In the genomic region with DNA sequence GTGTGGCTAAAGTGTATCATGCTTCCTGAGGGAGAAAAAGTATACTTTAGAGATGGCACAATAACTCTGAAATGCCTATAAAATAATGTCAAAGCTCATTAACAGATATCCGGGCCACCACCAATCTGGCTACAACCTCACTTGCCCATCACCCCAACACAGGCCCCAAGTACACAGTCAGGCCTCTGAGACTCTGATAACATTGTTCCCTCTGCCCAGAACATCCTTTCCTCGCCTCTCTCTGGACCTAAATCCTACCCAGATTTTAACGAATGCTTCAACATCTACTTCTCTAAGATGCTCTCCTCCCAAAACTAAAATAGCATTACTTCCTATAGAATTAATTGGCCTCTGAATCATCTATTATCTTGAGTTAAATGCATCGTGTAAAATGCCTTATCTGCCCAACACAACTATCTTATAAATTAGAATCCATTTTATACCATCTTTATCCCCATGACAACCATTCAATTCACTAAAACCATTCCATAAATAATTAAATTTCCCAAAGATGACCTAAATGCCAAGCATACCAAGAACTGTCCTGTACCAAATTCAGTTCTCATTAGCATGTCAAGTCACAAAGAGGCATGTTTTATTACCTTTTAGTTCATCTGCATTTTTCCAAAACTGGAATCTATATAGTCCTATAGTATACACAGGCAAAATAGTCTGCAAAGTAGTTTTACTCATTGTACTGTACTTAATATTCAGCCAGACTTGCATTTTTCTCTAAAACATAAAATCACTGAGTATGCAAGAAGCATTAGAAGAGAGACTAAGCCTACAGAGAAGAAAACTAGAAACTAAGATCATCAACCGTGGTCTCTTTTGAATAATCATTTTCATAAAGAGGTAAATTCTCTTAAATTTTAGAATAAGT, we compare ENCODE assay signal across 27 cellular contexts.
"Had no signal": no experiment of that assay in that cellular context is flagged by ENCODE, and none has a peak within 500 bp of the region (broad histone marks: within the 10 kb centered on the region; RNA-seq: fewer than 3 reads in every experiment).

No MANE protein-coding gene starts in this region.

- H3K4me3 Mint-ChIP-seq: activated naive CD8-positive, alpha-beta T cell treated with anti-CD3 and anti-CD28 coated beads, Interleukin-2, amount 50 U/mL, for 24 hours; brain; naive thymus-derived CD8-positive, alpha-beta T cell; T-helper 1 cell treated with Interleukin-12 subunit alpha and Interleukin-12 subunit beta and Interleukin-4 antibody, amounts not matched to agents 30 μg/mL and 1 μg/mL, for 36 hours had no signal

- ATAC-seq: activated naive CD8-positive, alpha-beta T cell treated with anti-CD3 and anti-CD28 coated beads, Interleukin-2, amount 50 U/mL, for 24 hours; left ventricle myocardium superior; naive thymus-derived CD8-positive, alpha-beta T cell; pancreas; sciatic nerve; upper lobe of right lung had no signal

- H3K9me3 ChIP-seq: colonic mucosa, neutrophil, pancreas, stomach, testis, upper lobe of right lung had no signal

- H3K36me3 ChIP-seq: colonic mucosa had no signal

- H3K27ac ChIP-seq: colonic mucosa, neutrophil, pancreas, stomach, testis, upper lobe of right lung, VCaP had no signal

- H3K9me3 Mint-ChIP-seq: activated naive CD8-positive, alpha-beta T cell treated with anti-CD3 and anti-CD28 coated beads, Interleukin-2, amount 50 U/mL, for 24 hours; activated T-helper 2 cell treated with anti-CD3 and anti-CD28 coated beads, Interferon-gamma antibody, Interleukin-2, Interleukin-4, amounts not matched to agents 10 μg/mL and 5 μg/mL and 100 μg/mL, durations not matched to agents 14 hours and 24 hours and 36 hours; naive thymus-derived CD8-positive, alpha-beta T cell; T-helper 1 cell treated with Interleukin-12 subunit alpha and Interleukin-12 subunit beta and Interleukin-4 antibody, amounts not matched to agents 30 μg/mL and 1 μg/mL, for 36 hours had no signal

- H3K4me3 ChIP-seq: colonic mucosa, pancreas, smooth muscle cell, stomach, testis, upper lobe of right lung had no signal

- H3K27ac Mint-ChIP-seq: activated naive CD8-positive, alpha-beta T cell treated with anti-CD3 and anti-CD28 coated beads, Interleukin-2, amount 50 U/mL, for 24 hours; activated T-helper 2 cell treated with anti-CD3 and anti-CD28 coated beads, Interferon-gamma antibody, Interleukin-2, Interleukin-4, amounts not matched to agents 10 μg/mL and 5 μg/mL and 100 μg/mL, durations not matched to agents 14 hours and 24 hours and 36 hours; T-helper 1 cell treated with Interleukin-12 subunit alpha and Interleukin-12 subunit beta and Interleukin-4 antibody, amounts not matched to agents 30 μg/mL and 1 μg/mL, for 36 hours had no signal

- H3K4me1 ChIP-seq: colonic mucosa, testis had no signal

- H3K27me3 ChIP-seq: colonic mucosa, neutrophil, pancreas, stomach, testis, upper lobe of right lung had no signal

- DNase-seq: activated CD4-positive, alpha-beta T cell treated with anti-CD3 and anti-CD28 coated beads, Interleukin-2, amount 50 U/mL, for 1 hour; activated CD4-positive, CD25-positive, alpha-beta regulatory T cell treated with anti-CD3 and anti-CD28 coated beads, Interleukin-2, amount 50 U/mL, for 72 hours; activated naive CD4-positive, alpha-beta T cell treated with Interleukin-2 at 50 U/mL for 16 hours; activated naive CD8-positive, alpha-beta T cell treated with anti-CD3 and anti-CD28 coated beads, Interleukin-2, amount 50 U/mL, for 24 hours; activated T-cell treated with anti-CD3 and anti-CD28 coated beads for 4 hours; anterior cingulate cortex; caudate nucleus; colonic mucosa; erythroblast; foreskin melanocyte; glutamatergic neuron; hypothalamus; left ventricle myocardium superior; mesendoderm; naive thymus-derived CD8-positive, alpha-beta T cell; pancreas; stimulated activated CD4-positive, alpha-beta T cell treated with anti-CD3 and anti-CD28 coated beads, Interleukin-4, amount 100 ng/mL, for 1 hour; stomach; testis; upper lobe of right lung had no signal
